ENCODE assay signal across 19 cellular contexts in genomic region chr19:34186205-34186604, GRCh38. TPM values are rescaled to one million over a fixed set of nuclear protein-coding genes. Genes with fewer than 3 reads are reported as not detected.
DNase-seq lines count a peak whose midpoint lies in the region; ATAC-seq and TF ChIP-seq lines count a peak whose summit lies in the region.
"Had no signal": no experiment of that assay in that cellular context is flagged by ENCODE, and none has a peak within 500 bp of the region (broad histone marks: within the 10 kb centered on the region; RNA-seq: fewer than 3 reads in every experiment).

No MANE protein-coding gene starts in this region.

- H3K27ac ChIP-seq in SU-DHL-6 (ENCODE audit: low read depth, low read length) (peak overlapping the region; percentile 54; the same call in 1 of the 2 replicates), mesenchymal stem cell (ENCODE audit: low read length, poor library complexity, severe bottlenecking) (no peak overlapping the region)
- H3K27ac ChIP-seq: WERI-Rb-1 had no signal

- H3K9me3 ChIP-seq in SU-DHL-6 (ENCODE audit: insufficient read depth, low read length): no peaks in the 10 kb centered on the region
- H3K9me3 ChIP-seq in mesenchymal stem cell (ENCODE audit: control insufficient read depth, low read length): no peaks in the 10 kb centered on the region
- H3K9me3 ChIP-seq: SK-N-SH, stomach, tibial nerve had no signal

- H4K8ac ChIP-seq in mesenchymal stem cell (ENCODE audit: low read length): no peak overlapping the region

- H2AFZ ChIP-seq in SU-DHL-6 (ENCODE audit: low read depth, low read length, severe bottlenecking) (no peak overlapping the region), mesenchymal stem cell (ENCODE audit: low read depth, low read length) (no peak overlapping the region)

- H2BK15ac ChIP-seq in mesenchymal stem cell (ENCODE audit: low read depth, poor library complexity, severe bottlenecking): no peak overlapping the region

- H3K36me3 ChIP-seq in SU-DHL-6 (ENCODE audit: low read length) (peaks cover 6% of the 10 kb centered on the region; the same call in 1 of the 2 replicates), mesenchymal stem cell (ENCODE audit: control insufficient read depth in 1 of 2, insufficient read depth in 2 of 2, low read depth in 1 of 2, low read length in 2 of 2) (no peaks in the 10 kb centered on the region)
- H3K36me3 ChIP-seq: stomach, WERI-Rb-1 had no signal

- H4K91ac ChIP-seq in mesenchymal stem cell (ENCODE audit: low read length): no peak overlapping the region

- H3K4me1 ChIP-seq in mesenchymal stem cell (ENCODE audit: control insufficient read depth, insufficient read depth, low read depth, low read length): peaks cover 2% of the 10 kb centered on the region

- H3K27me3 ChIP-seq in SU-DHL-6 (ENCODE audit: low read length): no peaks in the 10 kb centered on the region
- H3K27me3 ChIP-seq in mesenchymal stem cell (ENCODE audit: control insufficient read depth in 1 of 2, insufficient read depth in 1 of 2, low read length in 2 of 2): no peaks in the 10 kb centered on the region
- H3K27me3 ChIP-seq: stomach, tibial nerve had no signal

- no peak overlapping the region for H2BK5ac ChIP-seq in mesenchymal stem cell (ENCODE audit: low read depth, low read length, poor library complexity, severe bottlenecking)

- no peak overlapping the region for H2BK12ac ChIP-seq in mesenchymal stem cell (ENCODE audit: low read length in 2 of 2)

- H3K4me3 ChIP-seq in SU-DHL-6 (ENCODE audit: insufficient read depth, low read length, poor library complexity, severe bottlenecking): no peak overlapping the region
- no peak overlapping the region for H3K4me3 ChIP-seq in mesenchymal stem cell (ENCODE audit: insufficient read depth in 1 of 2, low read depth in 1 of 2, low read length in 2 of 2)
- H3K4me3 ChIP-seq: stomach, tibial nerve had no signal

- H3F3A ChIP-seq in SU-DHL-6 (ENCODE audit: insufficient read depth): peaks cover 45% of the 10 kb centered on the region

- peaks cover 78% of the 10 kb centered on the region for H4K20me1 ChIP-seq in SU-DHL-6 (ENCODE audit: low read depth, low read length)

- H2AK5ac ChIP-seq in mesenchymal stem cell (ENCODE audit: low read length, severe bottlenecking): no peak overlapping the region

- no peak overlapping the region for H3K14ac ChIP-seq in mesenchymal stem cell (ENCODE audit: low read length in 2 of 2)

- H3K9ac ChIP-seq in SU-DHL-6 (ENCODE audit: low read length) (no peak overlapping the region), mesenchymal stem cell (ENCODE audit: low read length) (peak overlapping the region; percentile 1)
- H3K9ac ChIP-seq: SK-N-SH had no signal

- H3K27ac Mint-ChIP-seq in activated T-cell treated with anti-CD3 and anti-CD28 coated beads, Interleukin-2, amount 50 U/mL, for 72 hours: peak overlapping the region; percentile 71
- H3K27ac Mint-ChIP-seq: T-helper 2 cell treated with Interferon-gamma antibody and Interleukin-4, amounts not matched to agents 5 μg/mL and 100 μg/mL, for 36 hours had no signal

- DNase-seq in activated T-cell treated with anti-CD3 and anti-CD28 coated beads, Interleukin-2, amount 50 U/mL, for 72 hours: no peak
- DNase-seq in activated T-cell treated with anti-CD3 and anti-CD28 coated beads, Interleukin-2, amount 50 U/mL, for 1 hour: no peak
- no peak for DNase-seq in mesenchymal stem cell
- DNase-seq in HT-29 (ENCODE audit: low spot score): no peak
- DNase-seq in HUDEP-2 (lab: John Stamatoyannopoulos, UW; ENCODE audit: unreplicated experiment in 76 of 76): no peak
- DNase-seq in islet precursor cell: no peak
- DNase-seq: activated CD4-positive, alpha-beta T cell treated with anti-CD3 and anti-CD28 coated beads, Interleukin-2, amount 50 U/mL, for 4 hours; activated naive CD4-positive, alpha-beta T cell treated with Interleukin-2 at 50 U/mL for 16 hours; H9; NCI-H1105 treated with DMSO at 0.1 percent for 48 hours; NCI-H2081; NCI-H226; SK-N-SH; stomach; WERI-Rb-1 had no signal

- no peaks in the 10 kb centered on the region for H3K9me2 ChIP-seq in SU-DHL-6 (replicated peaks; ENCODE audit: insufficient read depth, low read length)
- H3K9me2 ChIP-seq: SK-N-SH had no signal

- 97% methylated on average over 2 of the region's 2 CpGs for WGBS in mesenchymal stem cell

- H3K27me3 Mint-ChIP-seq in activated T-cell treated with anti-CD3 and anti-CD28 coated beads, Interleukin-2, amount 50 U/mL, for 72 hours (ENCODE audit: low read depth): no peaks in the 10 kb centered on the region

- peaks cover 100% of the 10 kb centered on the region for H3K79me2 ChIP-seq in SU-DHL-6 (ENCODE audit: insufficient read depth, low read length)

- no peak for ATAC-seq in activated T-cell treated with anti-CD3 and anti-CD28 coated beads, Interleukin-2, amount 50 U/mL, for 72 hours (replicated peaks in 1 of 2)
- no peak for ATAC-seq in HG02884 (IDR thresholded peaks at IDR 0.05; ENCODE audit: unreplicated experiment)

- TF ChIP-seq CTCF in SU-DHL-6 (IDR thresholded peaks at IDR 0.05; ENCODE audit: insufficient read depth, low read length, poor library complexity, severe bottlenecking): no peak

- no peaks in the 10 kb centered on the region for H3K9me3 Mint-ChIP-seq in activated T-cell treated with anti-CD3 and anti-CD28 coated beads, Interleukin-2, amount 50 U/mL, for 72 hours
- H3K9me3 Mint-ChIP-seq: H9; T-helper 2 cell treated with Interferon-gamma antibody and Interleukin-4, amounts not matched to agents 5 μg/mL and 100 μg/mL, for 36 hours had no signal

- H3K18ac ChIP-seq in mesenchymal stem cell (ENCODE audit: low read depth in 1 of 2, low read length in 2 of 2): no peak overlapping the region

- no peaks in the 10 kb centered on the region for H3K79me1 ChIP-seq in mesenchymal stem cell (replicated peaks; ENCODE audit: low read length, poor library complexity, severe bottlenecking)

- H3K4ac ChIP-seq in mesenchymal stem cell (ENCODE audit: low read depth in 1 of 2, low read length in 2 of 2): no peak overlapping the region

- peaks cover 84% of the 10 kb centered on the region for H3K4me1 Mint-ChIP-seq in activated T-cell treated with anti-CD3 and anti-CD28 coated beads, Interleukin-2, amount 50 U/mL, for 72 hours (ENCODE audit: low read depth)

- H2BK120ac ChIP-seq in mesenchymal stem cell (ENCODE audit: low read depth, low read length): no peak overlapping the region

- H3K4me2 ChIP-seq in SU-DHL-6 (ENCODE audit: low read depth, low read length, poor library complexity, severe bottlenecking): peak overlapping the region; percentile 43
- no peak overlapping the region for H3K4me2 ChIP-seq in mesenchymal stem cell (ENCODE audit: low read length, poor library complexity, severe bottlenecking)
- H3K4me2 ChIP-seq: SK-N-SH had no signal

- H3K36me3 Mint-ChIP-seq in activated T-cell treated with anti-CD3 and anti-CD28 coated beads, Interleukin-2, amount 50 U/mL, for 72 hours (ENCODE audit: insufficient read depth in 2 of 2): peaks cover under 1 to 3% of the 10 kb centered on the region in 2 donors

- no peak overlapping the region for H3K23ac ChIP-seq in mesenchymal stem cell (ENCODE audit: low read length in 2 of 2)

- peak overlapping the region in 1 of 2 donors; percentile 18 for H3K4me3 Mint-ChIP-seq in activated T-cell treated with anti-CD3 and anti-CD28 coated beads, Interleukin-2, amount 50 U/mL, for 72 hours
- H3K4me3 Mint-ChIP-seq: H9; T-helper 2 cell treated with Interferon-gamma antibody and Interleukin-4, amounts not matched to agents 5 μg/mL and 100 μg/mL, for 36 hours had no signal

RNA-seq across cellular contexts. Expression of gene LSM14A, which starts 13.9 kb away (rescaled TPM):
- 100 to 1,000 TPM; 112 to 130 TPM for total RNA-seq in activated T-cell treated with anti-CD3 and anti-CD28 coated beads, Interleukin-2, amount 50 U/mL, for 72 hours
- 74.6 TPM for polyA plus RNA-seq in mesenchymal stem cell (2013, experiment 1 of 2)
- polyA plus RNA-seq in mesenchymal stem cell (2013, experiment 2 of 2): 75.4 TPM
- total RNA-seq in HT-29 (2014; rRNA removed; shearing (Covaris generic)): 175 and 201 TPM in 2 replicates
